In genomic region chr5:37424441-37424840, GRCh38 we compare ENCODE assay signal across 1 cellular context.
TF ChIP-seq lines count a peak whose summit lies in the region.

No MANE protein-coding gene starts in this region.

TF ChIP-seq in K562, 482 proteins besides CTCF, POLR2A, EP300 and RAD21:
- TF ChIP-seq RBBP5 (IDR thresholded peaks at IDR 0.05; ENCODE audit: borderline replicate concordance, insufficient read depth, low read length, poor library complexity, severe bottlenecking), result no peak
- TF ChIP-seq NFYB (IDR thresholded peaks at IDR 0.05; ENCODE audit: extremely low read depth, insufficient read length), result no peak
- TF ChIP-seq FOXM1 (IDR thresholded peaks at IDR 0.05; ENCODE audit: low read depth), result no peak
- no peak for TF ChIP-seq FOXM1 (CRISPR knock-in tag; IDR thresholded peaks at IDR 0.05; ENCODE audit: low read depth)
- TF ChIP-seq, protein P1, sequence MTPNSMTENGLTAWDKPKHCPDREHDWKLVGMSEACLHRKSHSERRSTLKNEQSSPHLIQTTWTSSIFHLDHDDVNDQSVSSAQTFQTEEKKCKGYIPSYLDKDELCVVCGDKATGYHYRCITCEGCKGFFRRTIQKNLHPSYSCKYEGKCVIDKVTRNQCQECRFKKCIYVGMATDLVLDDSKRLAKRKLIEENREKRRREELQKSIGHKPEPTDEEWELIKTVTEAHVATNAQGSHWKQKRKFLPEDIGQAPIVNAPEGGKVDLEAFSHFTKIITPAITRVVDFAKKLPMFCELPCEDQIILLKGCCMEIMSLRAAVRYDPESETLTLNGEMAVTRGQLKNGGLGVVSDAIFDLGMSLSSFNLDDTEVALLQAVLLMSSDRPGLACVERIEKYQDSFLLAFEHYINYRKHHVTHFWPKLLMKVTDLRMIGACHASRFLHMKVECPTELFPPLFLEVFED (CRISPR knock-in tag; conservative IDR thresholded peaks at IDR 0.05), result no peak
- TF ChIP-seq ZNF121 (CRISPR knock-in tag; conservative IDR thresholded peaks at IDR 0.05), result 0 out of 2 replicates have a peak, but pooled peaks have one; percentile 36
- no peak for TF ChIP-seq PTRF (tag; IDR thresholded peaks at IDR 0.05)
- TF ChIP-seq SP1 (CRISPR knock-in tag; IDR thresholded peaks at IDR 0.05), result no peak
